ENCODE assay signal across 2 cellular contexts in the genomic region with DNA sequence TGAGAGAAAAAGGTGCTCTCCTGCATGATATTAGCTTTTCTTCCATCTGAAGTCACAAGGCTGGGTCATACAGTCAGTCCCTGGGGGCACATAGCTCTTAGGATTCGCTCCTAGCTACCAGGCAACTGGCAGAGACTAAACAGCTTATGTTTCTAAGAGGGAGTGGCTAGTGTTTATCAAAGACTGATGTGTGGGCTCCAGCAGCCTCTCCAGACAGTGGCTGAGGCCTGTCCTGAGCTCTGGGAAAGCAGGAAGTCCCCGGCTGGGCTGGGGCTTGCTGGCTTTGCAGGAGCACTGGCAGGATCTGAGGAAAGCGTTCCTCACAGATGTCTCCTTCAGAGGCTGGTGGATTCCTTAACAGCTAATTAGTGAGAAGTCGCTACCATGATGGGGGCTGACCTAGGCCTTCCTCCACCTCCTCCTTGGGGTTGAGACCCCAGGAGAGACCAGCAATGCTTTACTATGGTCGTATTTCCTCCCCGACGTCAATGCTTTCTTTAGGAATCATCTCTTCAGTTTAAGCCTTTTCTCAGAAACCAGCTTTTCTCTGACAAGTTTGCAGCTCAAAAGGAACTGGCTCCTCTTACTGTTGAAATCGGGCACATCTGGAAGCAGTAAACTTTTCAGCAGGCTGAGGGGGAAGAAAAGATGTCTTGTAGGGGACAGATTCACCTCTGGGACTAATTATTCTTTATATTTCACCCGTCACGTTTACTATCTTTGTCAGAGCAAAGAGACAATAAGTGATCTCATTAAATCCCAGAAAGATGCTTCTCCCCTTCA.
A peak's percentile ranks its signal among the peaks of the same experiment; 100 is the strongest.
TF ChIP-seq lines count a peak whose summit lies in the region.

No MANE protein-coding gene starts in this region.

TF ChIP-seq in SK-N-SH, 30 proteins besides CTCF, POLR2A, EP300 and RAD21 (continued from another document):
- TF ChIP-seq, protein P1, sequence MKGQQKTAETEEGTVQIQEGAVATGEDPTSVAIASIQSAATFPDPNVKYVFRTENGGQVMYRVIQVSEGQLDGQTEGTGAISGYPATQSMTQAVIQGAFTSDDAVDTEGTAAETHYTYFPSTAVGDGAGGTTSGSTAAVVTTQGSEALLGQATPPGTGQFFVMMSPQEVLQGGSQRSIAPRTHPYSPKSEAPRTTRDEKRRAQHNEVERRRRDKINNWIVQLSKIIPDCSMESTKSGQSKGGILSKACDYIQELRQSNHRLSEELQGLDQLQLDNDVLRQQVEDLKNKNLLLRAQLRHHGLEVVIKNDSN (IDR thresholded peaks at IDR 0.05; ENCODE audit: borderline replicate concordance, low read depth) = no peak
- no peak; the same call in 1 of the 2 replicates for TF ChIP-seq MXI1 (IDR thresholded peaks at IDR 0.05; ENCODE audit: low read depth, low read length)
- TF ChIP-seq GATA2 (CRISPR knock-in tag; IDR thresholded peaks at IDR 0.05) = 0 out of 2 replicates have a peak, but pooled peaks have one; percentile 19
- no peak for TF ChIP-seq NRF1 (IDR thresholded peaks at IDR 0.05; ENCODE audit: low read depth, low read length)
- peak; percentile 22 for TF ChIP-seq CHD2 (IDR thresholded peaks at IDR 0.05; ENCODE audit: low read length, partially characterized antibody)
- TF ChIP-seq RXRA (IDR thresholded peaks at IDR 0.05; ENCODE audit: borderline replicate concordance, low read depth) = no peak
- TF ChIP-seq SIN3A (IDR thresholded peaks at IDR 0.05; ENCODE audit: borderline replicate concordance, low read depth, low read length) = no peak
- no peak for TF ChIP-seq JUND (IDR thresholded peaks at IDR 0.05)
- TF ChIP-seq, protein P2, sequence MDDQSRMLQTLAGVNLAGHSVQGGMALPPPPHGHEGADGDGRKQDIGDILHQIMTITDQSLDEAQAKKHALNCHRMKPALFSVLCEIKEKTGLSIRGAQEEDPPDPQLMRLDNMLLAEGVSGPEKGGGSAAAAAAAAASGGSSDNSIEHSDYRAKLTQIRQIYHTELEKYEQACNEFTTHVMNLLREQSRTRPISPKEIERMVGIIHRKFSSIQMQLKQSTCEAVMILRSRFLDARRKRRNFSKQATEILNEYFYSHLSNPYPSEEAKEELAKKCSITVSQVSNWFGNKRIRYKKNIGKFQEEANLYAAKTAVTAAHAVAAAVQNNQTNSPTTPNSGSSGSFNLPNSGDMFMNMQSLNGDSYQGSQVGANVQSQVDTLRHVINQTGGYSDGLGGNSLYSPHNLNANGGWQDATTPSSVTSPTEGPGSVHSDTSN (IDR thresholded peaks at IDR 0.05) = no peak
- TF ChIP-seq MEF2A (IDR thresholded peaks at IDR 0.05; ENCODE audit: borderline replicate concordance, low read depth) = no peak
- peak; percentile 70; the same call in 1 of the 2 replicates for TF ChIP-seq FOXJ3 (CRISPR knock-in tag; IDR thresholded peaks at IDR 0.05)
- 0 out of 2 replicates have a peak, but pooled peaks have one; percentile 28 for TF ChIP-seq RCOR1 (IDR thresholded peaks at IDR 0.05; ENCODE audit: low read length)
- TF ChIP-seq TCF12 (IDR thresholded peaks at IDR 0.05) = peak; percentile 31; the same call in 1 of the 2 replicates
- no peak for TF ChIP-seq FOXM1 (IDR thresholded peaks at IDR 0.05; ENCODE audit: low read depth)
- 0 out of 2 replicates have a peak, but pooled peaks have one; percentile 6 for TF ChIP-seq ELF1 (IDR thresholded peaks at IDR 0.05)

TF ChIP-seq in HepG2, 621 proteins besides CTCF, POLR2A, EP300 and RAD21:
- TF ChIP-seq, protein P3, sequence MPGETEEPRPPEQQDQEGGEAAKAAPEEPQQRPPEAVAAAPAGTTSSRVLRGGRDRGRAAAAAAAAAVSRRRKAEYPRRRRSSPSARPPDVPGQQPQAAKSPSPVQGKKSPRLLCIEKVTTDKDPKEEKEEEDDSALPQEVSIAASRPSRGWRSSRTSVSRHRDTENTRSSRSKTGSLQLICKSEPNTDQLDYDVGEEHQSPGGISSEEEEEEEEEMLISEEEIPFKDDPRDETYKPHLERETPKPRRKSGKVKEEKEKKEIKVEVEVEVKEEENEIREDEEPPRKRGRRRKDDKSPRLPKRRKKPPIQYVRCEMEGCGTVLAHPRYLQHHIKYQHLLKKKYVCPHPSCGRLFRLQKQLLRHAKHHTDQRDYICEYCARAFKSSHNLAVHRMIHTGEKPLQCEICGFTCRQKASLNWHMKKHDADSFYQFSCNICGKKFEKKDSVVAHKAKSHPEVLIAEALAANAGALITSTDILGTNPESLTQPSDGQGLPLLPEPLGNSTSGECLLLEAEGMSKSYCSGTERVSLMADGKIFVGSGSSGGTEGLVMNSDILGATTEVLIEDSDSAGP (CRISPR knock-in tag; IDR thresholded peaks at IDR 0.05; ENCODE audit: borderline replicate concordance) = no peak
- TF ChIP-seq DR1 (CRISPR knock-in tag; IDR thresholded peaks at IDR 0.05) = no peak
- TF ChIP-seq ZNF777 (CRISPR knock-in tag; IDR thresholded peaks at IDR 0.05) = no peak
- TF ChIP-seq, protein P4, sequence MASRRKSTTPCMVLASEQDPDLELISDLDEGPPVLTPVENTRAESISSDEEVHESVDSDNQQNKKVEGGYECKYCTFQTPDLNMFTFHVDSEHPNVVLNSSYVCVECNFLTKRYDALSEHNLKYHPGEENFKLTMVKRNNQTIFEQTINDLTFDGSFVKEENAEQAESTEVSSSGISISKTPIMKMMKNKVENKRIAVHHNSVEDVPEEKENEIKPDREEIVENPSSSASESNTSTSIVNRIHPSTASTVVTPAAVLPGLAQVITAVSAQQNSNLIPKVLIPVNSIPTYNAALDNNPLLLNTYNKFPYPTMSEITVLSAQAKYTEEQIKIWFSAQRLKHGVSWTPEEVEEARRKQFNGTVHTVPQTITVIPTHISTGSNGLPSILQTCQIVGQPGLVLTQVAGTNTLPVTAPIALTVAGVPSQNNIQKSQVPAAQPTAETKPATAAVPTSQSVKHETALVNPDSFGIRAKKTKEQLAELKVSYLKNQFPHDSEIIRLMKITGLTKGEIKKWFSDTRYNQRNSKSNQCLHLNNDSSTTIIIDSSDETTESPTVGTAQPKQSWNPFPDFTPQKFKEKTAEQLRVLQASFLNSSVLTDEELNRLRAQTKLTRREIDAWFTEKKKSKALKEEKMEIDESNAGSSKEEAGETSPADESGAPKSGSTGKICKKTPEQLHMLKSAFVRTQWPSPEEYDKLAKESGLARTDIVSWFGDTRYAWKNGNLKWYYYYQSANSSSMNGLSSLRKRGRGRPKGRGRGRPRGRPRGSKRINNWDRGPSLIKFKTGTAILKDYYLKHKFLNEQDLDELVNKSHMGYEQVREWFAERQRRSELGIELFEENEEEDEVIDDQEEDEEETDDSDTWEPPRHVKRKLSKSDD (CRISPR knock-in tag; IDR thresholded peaks at IDR 0.05; ENCODE audit: low read depth) = no peak
- TF ChIP-seq DMAP1 (CRISPR knock-in tag; IDR thresholded peaks at IDR 0.05) = no peak
- TF ChIP-seq ZNF329 (CRISPR knock-in tag; IDR thresholded peaks at IDR 0.05; ENCODE audit: low read depth) = no peak
- TF ChIP-seq, protein P5, sequence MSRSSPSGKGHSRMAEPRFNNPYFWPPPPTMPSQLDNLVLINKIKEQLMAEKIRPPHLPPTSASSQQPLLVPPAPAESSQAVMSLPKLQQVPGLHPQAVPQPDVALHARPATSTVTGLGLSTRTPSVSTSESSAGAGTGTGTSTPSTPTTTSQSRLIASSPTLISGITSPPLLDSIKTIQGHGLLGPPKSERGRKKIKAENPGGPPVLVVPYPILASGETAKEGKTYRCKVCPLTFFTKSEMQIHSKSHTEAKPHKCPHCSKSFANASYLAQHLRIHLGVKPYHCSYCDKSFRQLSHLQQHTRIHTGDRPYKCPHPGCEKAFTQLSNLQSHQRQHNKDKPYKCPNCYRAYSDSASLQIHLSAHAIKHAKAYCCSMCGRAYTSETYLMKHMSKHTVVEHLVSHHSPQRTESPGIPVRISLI (CRISPR knock-in tag; IDR thresholded peaks at IDR 0.05; ENCODE audit: borderline replicate concordance) = no peak
